1 cellular context compared by ENCODE assay signal in genomic region chr14:94517248-94517640, GRCh38.
TF ChIP-seq lines count a peak whose summit lies in the region.

No MANE protein-coding gene starts in this region.

TF ChIP-seq in GM23338, 12 proteins besides CTCF, POLR2A, EP300 and RAD21 (continued from another document):
- TF ChIP-seq, protein P1, sequence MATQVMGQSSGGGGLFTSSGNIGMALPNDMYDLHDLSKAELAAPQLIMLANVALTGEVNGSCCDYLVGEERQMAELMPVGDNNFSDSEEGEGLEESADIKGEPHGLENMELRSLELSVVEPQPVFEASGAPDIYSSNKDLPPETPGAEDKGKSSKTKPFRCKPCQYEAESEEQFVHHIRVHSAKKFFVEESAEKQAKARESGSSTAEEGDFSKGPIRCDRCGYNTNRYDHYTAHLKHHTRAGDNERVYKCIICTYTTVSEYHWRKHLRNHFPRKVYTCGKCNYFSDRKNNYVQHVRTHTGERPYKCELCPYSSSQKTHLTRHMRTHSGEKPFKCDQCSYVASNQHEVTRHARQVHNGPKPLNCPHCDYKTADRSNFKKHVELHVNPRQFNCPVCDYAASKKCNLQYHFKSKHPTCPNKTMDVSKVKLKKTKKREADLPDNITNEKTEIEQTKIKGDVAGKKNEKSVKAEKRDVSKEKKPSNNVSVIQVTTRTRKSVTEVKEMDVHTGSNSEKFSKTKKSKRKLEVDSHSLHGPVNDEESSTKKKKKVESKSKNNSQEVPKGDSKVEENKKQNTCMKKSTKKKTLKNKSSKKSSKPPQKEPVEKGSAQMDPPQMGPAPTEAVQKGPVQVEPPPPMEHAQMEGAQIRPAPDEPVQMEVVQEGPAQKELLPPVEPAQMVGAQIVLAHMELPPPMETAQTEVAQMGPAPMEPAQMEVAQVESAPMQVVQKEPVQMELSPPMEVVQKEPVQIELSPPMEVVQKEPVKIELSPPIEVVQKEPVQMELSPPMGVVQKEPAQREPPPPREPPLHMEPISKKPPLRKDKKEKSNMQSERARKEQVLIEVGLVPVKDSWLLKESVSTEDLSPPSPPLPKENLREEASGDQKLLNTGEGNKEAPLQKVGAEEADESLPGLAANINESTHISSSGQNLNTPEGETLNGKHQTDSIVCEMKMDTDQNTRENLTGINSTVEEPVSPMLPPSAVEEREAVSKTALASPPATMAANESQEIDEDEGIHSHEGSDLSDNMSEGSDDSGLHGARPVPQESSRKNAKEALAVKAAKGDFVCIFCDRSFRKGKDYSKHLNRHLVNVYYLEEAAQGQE (IDR thresholded peaks at IDR 0.05; ENCODE audit: unreplicated experiment) = no peak
- TF ChIP-seq ZNF462 (CRISPR knock-in tag; IDR thresholded peaks at IDR 0.05) = no peak
- no peak for TF ChIP-seq ZNF114 (CRISPR knock-in tag; IDR thresholded peaks at IDR 0.05)
- TF ChIP-seq, protein P2, sequence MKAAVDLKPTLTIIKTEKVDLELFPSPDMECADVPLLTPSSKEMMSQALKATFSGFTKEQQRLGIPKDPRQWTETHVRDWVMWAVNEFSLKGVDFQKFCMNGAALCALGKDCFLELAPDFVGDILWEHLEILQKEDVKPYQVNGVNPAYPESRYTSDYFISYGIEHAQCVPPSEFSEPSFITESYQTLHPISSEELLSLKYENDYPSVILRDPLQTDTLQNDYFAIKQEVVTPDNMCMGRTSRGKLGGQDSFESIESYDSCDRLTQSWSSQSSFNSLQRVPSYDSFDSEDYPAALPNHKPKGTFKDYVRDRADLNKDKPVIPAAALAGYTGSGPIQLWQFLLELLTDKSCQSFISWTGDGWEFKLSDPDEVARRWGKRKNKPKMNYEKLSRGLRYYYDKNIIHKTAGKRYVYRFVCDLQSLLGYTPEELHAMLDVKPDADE (IDR thresholded peaks at IDR 0.05) = no peak
- TF ChIP-seq NANOG (IDR thresholded peaks at IDR 0.05; ENCODE audit: borderline replicate concordance) = no peak
- no peak for TF ChIP-seq STAT1 (IDR thresholded peaks at IDR 0.05; ENCODE audit: unreplicated experiment)
- no peak for TF ChIP-seq ZNF331 (CRISPR knock-in tag; IDR thresholded peaks at IDR 0.05; ENCODE audit: low read depth)
- no peak for TF ChIP-seq EZH2 (IDR thresholded peaks at IDR 0.05; ENCODE audit: low read depth, unreplicated experiment)
- no peak for TF ChIP-seq POLR2AphosphoS5 (IDR thresholded peaks at IDR 0.05; ENCODE audit: low read depth)
- no peak for TF ChIP-seq JUNB (IDR thresholded peaks at IDR 0.05; ENCODE audit: unreplicated experiment)
